Comparison of ENCODE assay signal across 10 cellular contexts in genomic region chr1:165161130-165161529, GRCh38.
"Had no signal": no experiment of that assay in that cellular context is flagged by ENCODE, and none has a peak within 500 bp of the region (broad histone marks: within the 10 kb centered on the region; RNA-seq: fewer than 3 reads in every experiment).

No MANE protein-coding gene starts in this region.

- H3K4me3 ChIP-seq: colonic mucosa, esophagus muscularis mucosa had no signal

- H3K9me3 ChIP-seq: colonic mucosa, esophagus muscularis mucosa had no signal

- H3K4me1 ChIP-seq: colonic mucosa, esophagus muscularis mucosa had no signal

- FAIRE-seq: astrocyte had no signal

- H3K27ac ChIP-seq: colonic mucosa, esophagus muscularis mucosa had no signal

- H3K36me3 ChIP-seq: colonic mucosa, esophagus muscularis mucosa had no signal

- DNase-seq: activated CD4-positive, alpha-beta T cell treated with anti-CD3 and anti-CD28 coated beads, Interleukin-2, amount 50 U/mL, for 48 hours; activated naive CD4-positive, alpha-beta T cell treated with anti-CD3 and anti-CD28 coated beads, Interleukin-2, amount 10 ng/mL, durations not matched to agents 7 days and 5 days; central memory CD4-positive, alpha-beta T cell; colonic mucosa; glutamatergic neuron; kidney glomerular epithelial cell; nephron progenitor cell; occipital lobe had no signal

- H3K27me3 ChIP-seq: colonic mucosa had no signal
